ENCODE assay signal across 18 cellular contexts in genomic region chr17:43599046-43599395, GRCh38. TPM values are rescaled to one million over a fixed set of nuclear protein-coding genes. Genes with fewer than 3 reads are reported as not detected.
DNase-seq lines count a peak whose midpoint lies in the region; ATAC-seq and TF ChIP-seq lines count a peak whose summit lies in the region.
"Had no signal": no experiment of that assay in that cellular context is flagged by ENCODE, and none has a peak within 500 bp of the region (broad histone marks: within the 10 kb centered on the region; RNA-seq: fewer than 3 reads in every experiment).

No MANE protein-coding gene starts in this region.

- H3K36me3 Mint-ChIP-seq in WTC11 (peaks cover 3% of the 10 kb centered on the region; the same call in 1 of the 2 replicates), nephron (ENCODE audit: low read depth) (no peaks in the 10 kb centered on the region)
- H3K36me3 Mint-ChIP-seq: CD8-positive, alpha-beta T cell had no signal

- H3K4me3 ChIP-seq in breast epithelium: no peak overlapping the region
- H3K4me3 ChIP-seq: MG63 had no signal

- no peaks in the 10 kb centered on the region for H3K9me3 ChIP-seq in breast epithelium
- H3K9me3 ChIP-seq: Caco-2, MG63 had no signal

- ATAC-seq in WTC11 (peak; percentile 73), GM19395 (IDR thresholded peaks at IDR 0.05; ENCODE audit: unreplicated experiment) (no peak)
- ATAC-seq: CD8-positive, alpha-beta T cell had no signal

- no peak overlapping the region for H3K27ac ChIP-seq in breast epithelium
- H3K27ac ChIP-seq: C4-2B had no signal

- H3K36me3 ChIP-seq in breast epithelium: no peaks in the 10 kb centered on the region
- H3K36me3 ChIP-seq: MG63 had no signal

- H3K27me3 ChIP-seq in breast epithelium: no peaks in the 10 kb centered on the region
- H3K27me3 ChIP-seq: MG63 had no signal

- no peak for TF ChIP-seq CTCF in WTC11 (IDR thresholded peaks at IDR 0.05)
- no peak for TF ChIP-seq CTCF in nephron (IDR thresholded peaks at IDR 0.05; ENCODE audit: unreplicated experiment in 3 of 3)
- TF ChIP-seq CTCF in breast epithelium (IDR thresholded peaks at IDR 0.05): no peak

- peak; percentile 57 for DNase-seq in NCI-H82 (lab: John Stamatoyannopoulos, UW)
- DNase-seq in WTC11 (ENCODE audit: low spot score): no peak
- no peak for DNase-seq in breast epithelium (ENCODE audit: low spot score in 2 of 2)
- DNase-seq in T1000 (lab: John Stamatoyannopoulos, UW): no peak
- DNase-seq in hepatic stellate cell (ENCODE audit: low spot score): no peak
- DNase-seq: Caco-2; CD8-positive, alpha-beta T cell; GF-D8; KG1; MG63; NCI-H1105 treated with DMSO at 0.1 percent for 48 hours; NCI-H146; NCI-H1930; SIG-M5 had no signal

- peaks cover 7% of the 10 kb centered on the region; the same call in 1 of the 2 replicates for H3K27me3 Mint-ChIP-seq in WTC11 (ENCODE audit: low read depth)
- peaks cover 29% of the 10 kb centered on the region for H3K27me3 Mint-ChIP-seq in nephron (ENCODE audit: low read depth)

- no peak overlapping the region for H3K4me3 Mint-ChIP-seq in WTC11
- no peak overlapping the region for H3K4me3 Mint-ChIP-seq in nephron
- H3K4me3 Mint-ChIP-seq: B cell; CD8-positive, alpha-beta T cell had no signal

- TF ChIP-seq POLR2A in breast epithelium (IDR thresholded peaks at IDR 0.05): no peak

- H3K9me3 Mint-ChIP-seq in WTC11: peaks cover 2% of the 10 kb centered on the region
- no peaks in the 10 kb centered on the region for H3K9me3 Mint-ChIP-seq in nephron
- H3K9me3 Mint-ChIP-seq: CD8-positive, alpha-beta T cell had no signal

- CTCF ChIA-PET in WTC11 (lab: Charles Lee): interaction anchor here (0.6 kb wide), 1 partner anchor 54 kb away, joined by 3 read pairs; no protein-coding TSS in a partner anchor

- POLR2A ChIA-PET in WTC11 (lab: Charles Lee): no interaction called here

- H3K4me1 Mint-ChIP-seq in WTC11 (peaks cover 11% of the 10 kb centered on the region), nephron (peaks cover 49% of the 10 kb centered on the region)

- no peaks in the 10 kb centered on the region for H3K4me1 ChIP-seq in breast epithelium

- intact Hi-C loops in breast epithelium (cut with DNase I; ENCODE audit: low total_unique reads): no loop called here

- no peak overlapping the region for H3K27ac Mint-ChIP-seq in WTC11
- H3K27ac Mint-ChIP-seq in nephron: peak overlapping the region in 2 of 3 experiments; percentile 77 to 79
- H3K27ac Mint-ChIP-seq: B cell; CD8-positive, alpha-beta T cell had no signal

TF ChIP-seq in WTC11, 78 proteins besides CTCF, POLR2A, EP300 and RAD21:
- no peak for TF ChIP-seq CDX4 (CRISPR knock-in tag; IDR thresholded peaks at IDR 0.05; ENCODE audit: borderline replicate concordance)
- no peak for TF ChIP-seq SP1 (CRISPR knock-in tag; conservative IDR thresholded peaks at IDR 0.05)
- TF ChIP-seq IRF2 (CRISPR knock-in tag; IDR thresholded peaks at IDR 0.05; ENCODE audit: borderline replicate concordance, low read depth): no peak
- TF ChIP-seq ELF4 (CRISPR knock-in tag; IDR thresholded peaks at IDR 0.05; ENCODE audit: low read depth): no peak
- no peak for TF ChIP-seq JAZF1 (CRISPR knock-in tag; IDR thresholded peaks at IDR 0.05)
- TF ChIP-seq ATF6 (CRISPR knock-in tag; IDR thresholded peaks at IDR 0.05): no peak
- no peak for TF ChIP-seq ZNF263 (CRISPR knock-in tag; IDR thresholded peaks at IDR 0.05; ENCODE audit: low read depth)
- TF ChIP-seq E2F5 (CRISPR knock-in tag; IDR thresholded peaks at IDR 0.05): no peak
- TF ChIP-seq AR (CRISPR knock-in tag; IDR thresholded peaks at IDR 0.05): no peak
- TF ChIP-seq FOXK1 (CRISPR knock-in tag; IDR thresholded peaks at IDR 0.05): no peak
- no peak for TF ChIP-seq USF2 (CRISPR knock-in tag; IDR thresholded peaks at IDR 0.05)
- no peak for TF ChIP-seq ZNF317 (CRISPR knock-in tag; IDR thresholded peaks at IDR 0.05; ENCODE audit: borderline replicate concordance, low read depth)
- no peak for TF ChIP-seq PREB (CRISPR knock-in tag; IDR thresholded peaks at IDR 0.05; ENCODE audit: borderline replicate concordance)
- TF ChIP-seq IRF1 (CRISPR knock-in tag; IDR thresholded peaks at IDR 0.05): no peak

RNA-seq across cellular contexts. Expression of gene ETV4, which starts 52.9 kb away (rescaled TPM):
- total RNA-seq in WTC11 (2021) (147 to 195 TPM (median 147 TPM) in 3 replicates), breast epithelium (1 to 10 TPM in 2 of 3 donors, not detected in 1; 2.0 to 2.9 TPM)
- total RNA-seq: B cell; CD8-positive, alpha-beta T cell had no signal

Comparison
In these comparisons a context has a peak if more than half of its experiments do, and no peak if none do; other contexts are left out.
1. RNA of gene ETV4, which starts 52.9 kb away (total RNA-seq): 147 to 195 TPM in WTC11; 2.0 to 2.9 TPM in breast epithelium; every median in the first group is over 10 times any median in the second.